21 cellular contexts compared by ENCODE assay signal in genomic region chr13:113125506-113126264, GRCh38. TPM values are rescaled to one million over a fixed set of nuclear protein-coding genes. Genes with fewer than 3 reads are reported as not detected.
A peak's percentile ranks its signal among the peaks of the same experiment; 100 is the strongest.
DNase-seq lines count a peak whose midpoint lies in the region; ATAC-seq, FAIRE-seq and TF ChIP-seq lines count a peak whose summit lies in the region.
"Had no signal": no experiment of that assay in that cellular context is flagged by ENCODE, and none has a peak within 500 bp of the region (broad histone marks: within the 10 kb centered on the region; RNA-seq: fewer than 3 reads in every experiment).

No MANE protein-coding gene starts in this region.

- no peak overlapping the region for H2AFZ ChIP-seq in HepG2 (ENCODE audit: low read length)

- CTCF ChIA-PET in HepG2 (lab: Yijun Ruan, JAX; ENCODE audit: low intra/inter-chr PET ratio, low total read pairs), result no interaction called here

- H3K4me2 ChIP-seq in HepG2 (ENCODE audit: low read depth, low read length), result 0 out of 2 replicates have a peak overlapping the region, but pooled peaks have one; percentile 14

- no peak for TF ChIP-seq EP300 in HepG2 (IDR thresholded peaks at IDR 0.05; ENCODE audit: low read depth in 2 of 2, low read length in 2 of 2)
- no peak for TF ChIP-seq EP300 in HepG2 (CRISPR knock-in tag; IDR thresholded peaks at IDR 0.05; ENCODE audit: borderline replicate concordance)

- no peak overlapping the region for H3K9ac ChIP-seq in HepG2 (ENCODE audit: insufficient read depth, low read depth, low read length)

- H3K36me3 Mint-ChIP-seq in T-helper 17 cell (ENCODE audit: low read depth), result peaks cover 7% of the 10 kb centered on the region

- H3K36me3 ChIP-seq in HepG2 (replicated peaks in 1 of 2; ENCODE audit: control insufficient read depth in 1 of 2, insufficient read depth in 2 of 2, low read length in 2 of 2), result peaks cover 1 to 4% of the 10 kb centered on the region in 2 experiments; a peak in 2 of 5 replicates

- no peak overlapping the region for H3K27ac ChIP-seq in coronary artery
- H3K27ac ChIP-seq in HepG2 (ENCODE audit: extremely low read length, insufficient read depth, low read length), result no peak overlapping the region
- H3K27ac ChIP-seq: SK-N-MC had no signal

- no peak for DNase-seq in T-helper 17 cell
- peak; percentile 63 for DNase-seq in coronary artery (ENCODE audit: low spot score)
- DNase-seq in HepG2 (ENCODE audit: low spot score), result no peak
- peak; percentile 35 for DNase-seq in sciatic nerve (ENCODE audit: low spot score)
- no peak for DNase-seq in EL
- DNase-seq in LoVo (ENCODE audit: low spot score), result no peak
- DNase-seq: ACHN, COR-L47, GDM1, KG1, NCI-H1417, NCI-H187, NCI-H2107, NCI-H510A, NCI-H748 treated with DMSO at 0.1 percent for 48 hours had no signal

- peaks cover 12% of the 10 kb centered on the region for H3K4me1 Mint-ChIP-seq in T-helper 17 cell

- ATAC-seq in T-helper 17 cell, result no peak
- ATAC-seq in HepG2, result no peak
- ATAC-seq in sciatic nerve, result no peak
- ATAC-seq in HG02981 (IDR thresholded peaks at IDR 0.05; ENCODE audit: unreplicated experiment), result no peak
- ATAC-seq: Right ventricle myocardium inferior had no signal

- no peaks in the 10 kb centered on the region; a peak in 1 of 5 replicates for H3K27me3 ChIP-seq in HepG2 (ENCODE audit: control insufficient read depth in 1 of 2, insufficient read depth in 2 of 2, low read length in 2 of 2)

- H3K79me2 ChIP-seq in HepG2 (ENCODE audit: insufficient read depth, low read length), result peaks cover 28% of the 10 kb centered on the region

- H3K27me3 Mint-ChIP-seq in T-helper 17 cell, result peaks cover 53% of the 10 kb centered on the region

- peak overlapping the region; percentile 21 for H3K27ac Mint-ChIP-seq in T-helper 17 cell

- H3K9me3 ChIP-seq in T-helper 17 cell (ENCODE audit: control insufficient read depth, low read length, poor library complexity, severe bottlenecking) (no peaks in the 10 kb centered on the region), HepG2 (ENCODE audit: low read length) (no peaks in the 10 kb centered on the region)

- H4K20me1 ChIP-seq in HepG2 (ENCODE audit: insufficient read depth, low read length), result peaks cover 4% of the 10 kb centered on the region; the same call in 1 of the 2 replicates

- TF ChIP-seq RAD21 in HepG2 (CRISPR knock-in tag; IDR thresholded peaks at IDR 0.05), result no peak

- POLR2A ChIA-PET in HepG2 (lab: Yijun Ruan, JAX), result interaction anchor here (3.4 to 3.6 kb wide), 2 partner anchors 13 to 28 kb away, joined by 18 to 32 read pairs; no protein-coding TSS in a partner anchor

- no peak for TF ChIP-seq CTCF in coronary artery (IDR thresholded peaks at IDR 0.05)
- TF ChIP-seq CTCF in HepG2 (CRISPR knock-in tag; IDR thresholded peaks at IDR 0.05), result no peak

- in situ Hi-C loops in HepG2 (cut with HindIII; ENCODE audit: extremely low pct_ligation_motif_present, low pct_unique_long_range_greater_than_20kb), result no loop called here

- intact Hi-C loops in HepG2 (cut with micrococcal nuclease; ENCODE audit: unreplicated experiment) (no loop called here), sciatic nerve (cut with DNase I) (no loop called here)

- no peak for TF ChIP-seq POLR2A in HepG2 (IDR thresholded peaks at IDR 0.05; ENCODE audit: insufficient read depth in 1 of 2, low read depth in 2 of 2, low read length in 2 of 2)

- H3K4me3 Mint-ChIP-seq in T-helper 17 cell, result no peak overlapping the region

- no peak for FAIRE-seq in HepG2 (lab: Jason Lieb, UNC)
- FAIRE-seq: RCC 7860 had no signal

- H3K4me1 ChIP-seq in HepG2 (ENCODE audit: insufficient read depth, low read length), result peaks cover 43% of the 10 kb centered on the region

- no TSS peak for BruUV-seq in HepG2 (replicated peaks; lab: Mats Ljungman, UMichigan)

- WGBS in HepG2 (ENCODE audit: low lambda C conversion rate), result 96% methylated on average over 19 of the region's 19 CpGs

- H3K4me3 ChIP-seq in coronary artery (no peak overlapping the region), HepG2 (replicated peaks in 1 of 3; ENCODE audit: insufficient read depth in 1 of 3, low read depth in 2 of 3, low read length in 3 of 3) (no peak overlapping the region)
- H3K4me3 ChIP-seq: SK-N-MC had no signal

TF ChIP-seq in HepG2, 621 proteins besides CTCF, POLR2A, EP300 and RAD21 (continues in another document):
- TF ChIP-seq MAF1 (CRISPR knock-in tag; IDR thresholded peaks at IDR 0.05; ENCODE audit: borderline replicate concordance), result no peak

RNA-seq across cellular contexts. Expression of gene F10, which starts 3.1 kb away (rescaled TPM):
- not detected for total RNA-seq in T-helper 17 cell
- 19.9 and 58.4 TPM in 2 replicates for total RNA-seq in HepG2 (2016; rRNA removed; fragmentation: Illumina TruSeq; extraction: Trizol)
- total RNA-seq in HepG2 (2016; cell fraction: cytosol; rRNA removed; fragmentation: Illumina TruSeq; extraction: Trizol; ENCODE audit: low read depth), result 11.2 and 12.3 TPM in 2 replicates
- total RNA-seq in HepG2 (2016; cell fraction: insoluble cytoplasmic fraction; rRNA removed; fragmentation: Illumina TruSeq; extraction: Trizol), result 18.9 and 61.6 TPM in 2 replicates
- 12.7 and 13.1 TPM in 2 replicates for total RNA-seq in HepG2 (2016; cell fraction: membrane; rRNA removed; fragmentation: Illumina TruSeq; extraction: Trizol)
- total RNA-seq in HepG2 (2016; cell fraction: nucleus; rRNA removed; fragmentation: Illumina TruSeq; extraction: Trizol), result 43.8 and 53.5 TPM in 2 replicates
- polyA plus RNA-seq in HepG2 (2011; rRNA removed), result 237 and 317 TPM in 2 replicates
- polyA plus RNA-seq in HepG2 (2011; cell fraction: cytosol; rRNA removed), result 277 and 280 TPM in 2 replicates
- polyA plus RNA-seq in HepG2 (2011; cell fraction: nucleus; rRNA removed), result 231 and 240 TPM in 2 replicates
- polyA plus RNA-seq in HepG2 (2012), result 150 and 219 TPM in 2 replicates
- polyA plus RNA-seq in HepG2 (2016; cell fraction: cytosol; fragmentation: Illumina TruSeq; extraction: Trizol; ENCODE audit: low read depth), result 11.6 and 13.0 TPM in 2 replicates
- polyA plus RNA-seq in HepG2 (2016; cell fraction: insoluble cytoplasmic fraction; fragmentation: Illumina TruSeq; extraction: Trizol; ENCODE audit: low read depth), result 18.4 and 19.4 TPM in 2 replicates
- polyA plus RNA-seq in HepG2 (2016; cell fraction: membrane; fragmentation: Illumina TruSeq; extraction: Trizol; ENCODE audit: low read depth), result 10.3 and 10.6 TPM in 2 replicates
- polyA plus RNA-seq in HepG2 (2016; cell fraction: nucleus; fragmentation: Illumina TruSeq; extraction: Trizol; ENCODE audit: insufficient read depth, low read depth), result 82.4 and 83.6 TPM in 2 replicates
- 117 TPM in 1 of 2 replicates, not detected in the other for polyA minus RNA-seq in HepG2 (2011; rRNA and poly(A)+ RNA removed; ENCODE audit: low replicate concordance)
- 61.5 and 79.5 TPM in 2 replicates for polyA minus RNA-seq in HepG2 (2011; cell fraction: cytosol; rRNA and poly(A)+ RNA removed)
- 44.3 and 53.6 TPM in 2 replicates for polyA minus RNA-seq in HepG2 (2011; cell fraction: nucleus; rRNA and poly(A)+ RNA removed)
- total RNA-seq in sciatic nerve, result 14.2 TPM
- total RNA-seq: H4, OCI-LY7 had no signal

RNA-seq across cellular contexts. Expression of gene F7, which starts 20.1 kb away (rescaled TPM):
- not detected for total RNA-seq in T-helper 17 cell
- 7.2 and 12.6 TPM in 2 replicates for total RNA-seq in HepG2 (2016; rRNA removed; fragmentation: Illumina TruSeq; extraction: Trizol)
- 0.61 and 0.71 TPM in 2 replicates for total RNA-seq in HepG2 (2016; cell fraction: cytosol; rRNA removed; fragmentation: Illumina TruSeq; extraction: Trizol; ENCODE audit: low read depth)
- total RNA-seq in HepG2 (2016; cell fraction: insoluble cytoplasmic fraction; rRNA removed; fragmentation: Illumina TruSeq; extraction: Trizol), result 6.7 and 12.9 TPM in 2 replicates
- total RNA-seq in HepG2 (2016; cell fraction: membrane; rRNA removed; fragmentation: Illumina TruSeq; extraction: Trizol), result 1.9 and 2.2 TPM in 2 replicates
- 10.3 and 10.6 TPM in 2 replicates for total RNA-seq in HepG2 (2016; cell fraction: nucleus; rRNA removed; fragmentation: Illumina TruSeq; extraction: Trizol)
- polyA plus RNA-seq in HepG2 (2011; rRNA removed), result 26.5 and 39.9 TPM in 2 replicates
- 21.7 and 26.2 TPM in 2 replicates for polyA plus RNA-seq in HepG2 (2011; cell fraction: cytosol; rRNA removed)
- 105 and 121 TPM in 2 replicates for polyA plus RNA-seq in HepG2 (2011; cell fraction: nucleus; rRNA removed)
- polyA plus RNA-seq in HepG2 (2012), result 45.9 and 52.4 TPM in 2 replicates
- polyA plus RNA-seq in HepG2 (2016; cell fraction: cytosol; fragmentation: Illumina TruSeq; extraction: Trizol; ENCODE audit: low read depth), result 0.51 and 0.52 TPM in 2 replicates
- 7.0 and 7.3 TPM in 2 replicates for polyA plus RNA-seq in HepG2 (2016; cell fraction: insoluble cytoplasmic fraction; fragmentation: Illumina TruSeq; extraction: Trizol; ENCODE audit: low read depth)
- polyA plus RNA-seq in HepG2 (2016; cell fraction: membrane; fragmentation: Illumina TruSeq; extraction: Trizol; ENCODE audit: low read depth), result 1.1 and 1.6 TPM in 2 replicates
- polyA plus RNA-seq in HepG2 (2016; cell fraction: nucleus; fragmentation: Illumina TruSeq; extraction: Trizol; ENCODE audit: insufficient read depth, low read depth), result 23.6 and 26.7 TPM in 2 replicates
- polyA minus RNA-seq in HepG2 (2011; rRNA and poly(A)+ RNA removed; ENCODE audit: low replicate concordance), result 43.0 TPM in 1 of 2 replicates, not detected in the other
- polyA minus RNA-seq in HepG2 (2011; cell fraction: cytosol; rRNA and poly(A)+ RNA removed), result 8.7 and 12.9 TPM in 2 replicates
- polyA minus RNA-seq in HepG2 (2011; cell fraction: nucleus; rRNA and poly(A)+ RNA removed), result 14.7 and 15.7 TPM in 2 replicates
- 0.27 TPM for total RNA-seq in sciatic nerve
- total RNA-seq: H4, OCI-LY7, Right ventricle myocardium inferior had no signal

RNA-seq across cellular contexts. Expression of gene PROZ, which starts 32.8 kb away (rescaled TPM):
- total RNA-seq in T-helper 17 cell, result not detected
- 2.1 and 5.6 TPM in 2 replicates for total RNA-seq in HepG2 (2016; rRNA removed; fragmentation: Illumina TruSeq; extraction: Trizol)
- total RNA-seq in HepG2 (2016; cell fraction: cytosol; rRNA removed; fragmentation: Illumina TruSeq; extraction: Trizol; ENCODE audit: low read depth), result 0.20 and 0.35 TPM in 2 replicates
- total RNA-seq in HepG2 (2016; cell fraction: insoluble cytoplasmic fraction; rRNA removed; fragmentation: Illumina TruSeq; extraction: Trizol), result 1.9 and 5.3 TPM in 2 replicates
- 0.62 and 0.93 TPM in 2 replicates for total RNA-seq in HepG2 (2016; cell fraction: membrane; rRNA removed; fragmentation: Illumina TruSeq; extraction: Trizol)
- 3.0 and 4.0 TPM in 2 replicates for total RNA-seq in HepG2 (2016; cell fraction: nucleus; rRNA removed; fragmentation: Illumina TruSeq; extraction: Trizol)
- polyA plus RNA-seq in HepG2 (2011; rRNA removed), result 22.5 and 26.1 TPM in 2 replicates
- polyA plus RNA-seq in HepG2 (2011; cell fraction: cytosol; rRNA removed), result 14.4 and 16.0 TPM in 2 replicates
- 45.5 and 49.7 TPM in 2 replicates for polyA plus RNA-seq in HepG2 (2011; cell fraction: nucleus; rRNA removed)
- polyA plus RNA-seq in HepG2 (2012), result 12.7 and 14.1 TPM in 2 replicates
- 0.23 and 0.67 TPM in 2 replicates for polyA plus RNA-seq in HepG2 (2016; cell fraction: cytosol; fragmentation: Illumina TruSeq; extraction: Trizol; ENCODE audit: low read depth)
- polyA plus RNA-seq in HepG2 (2016; cell fraction: insoluble cytoplasmic fraction; fragmentation: Illumina TruSeq; extraction: Trizol; ENCODE audit: low read depth), result 1.6 and 2.1 TPM in 2 replicates
- polyA plus RNA-seq in HepG2 (2016; cell fraction: membrane; fragmentation: Illumina TruSeq; extraction: Trizol; ENCODE audit: low read depth), result 0.70 and 0.93 TPM in 2 replicates
- 10.7 and 11.6 TPM in 2 replicates for polyA plus RNA-seq in HepG2 (2016; cell fraction: nucleus; fragmentation: Illumina TruSeq; extraction: Trizol; ENCODE audit: insufficient read depth, low read depth)
- polyA minus RNA-seq in HepG2 (2011; rRNA and poly(A)+ RNA removed; ENCODE audit: low replicate concordance), result 5.4 TPM in 1 of 2 replicates, not detected in the other
- polyA minus RNA-seq in HepG2 (2011; cell fraction: cytosol; rRNA and poly(A)+ RNA removed), result 4.9 and 8.4 TPM in 2 replicates
- polyA minus RNA-seq in HepG2 (2011; cell fraction: nucleus; rRNA and poly(A)+ RNA removed), result 3.1 and 4.4 TPM in 2 replicates
- not detected for total RNA-seq in sciatic nerve
- total RNA-seq: H4, OCI-LY7, Right ventricle myocardium inferior had no signal

Comparison
In these comparisons a context has a peak if more than half of its experiments do, and no peak if none do; other contexts are left out.
1. DNase-seq: peak in coronary artery (single experiment) and sciatic nerve (single experiment); none in T-helper 17 cell (0 of 3), HepG2 (single experiment), EL (single experiment) and LoVo (single experiment).
2. RNA of gene F10, which starts 3.1 kb away (total RNA-seq): 11.2 to 61.6 TPM in HepG2 and 14.2 TPM in sciatic nerve (single experiment); not detected in T-helper 17 cell; every median in the first group is over 10 times any median in the second.